Comparison of ENCODE assay signal across 22 cellular contexts in the genomic region with DNA sequence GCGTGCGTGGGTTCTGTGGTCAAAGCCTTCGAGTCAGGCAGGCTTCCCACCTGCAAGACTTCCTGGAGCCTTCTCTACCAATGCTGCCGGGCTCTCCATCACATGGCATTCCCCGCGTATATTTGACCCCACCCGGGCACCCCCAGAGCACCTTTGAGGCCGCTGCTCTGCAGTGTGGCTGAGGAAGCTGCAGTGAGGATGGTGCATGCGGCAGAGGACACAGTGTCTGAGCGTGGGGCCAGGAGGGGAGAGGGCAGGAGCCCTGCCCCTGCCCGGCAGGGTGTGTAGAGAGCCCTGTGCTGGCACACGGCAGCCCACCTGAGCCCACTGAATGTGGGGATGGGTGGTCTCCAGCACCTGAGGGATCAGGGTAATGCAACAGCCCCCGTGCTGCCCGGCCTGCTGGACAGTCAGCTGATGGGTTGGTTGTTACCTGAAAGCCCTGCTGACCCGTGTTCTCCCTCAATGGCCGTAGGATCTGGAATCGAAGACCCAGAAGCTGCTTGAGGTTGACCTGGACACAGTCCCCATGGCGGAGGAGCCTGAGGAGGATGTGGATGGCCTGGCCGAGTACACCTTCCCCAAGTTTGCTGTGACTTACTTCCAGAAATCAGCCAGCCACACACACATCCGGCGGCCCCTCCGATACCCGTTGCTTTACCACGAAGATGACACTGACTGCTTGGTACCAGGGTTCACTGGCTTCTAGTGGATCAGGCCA. TPM values are rescaled to one million over a fixed set of nuclear protein-coding genes. Genes with fewer than 3 reads are reported as not detected.
DNase-seq lines count a peak whose midpoint lies in the region; ATAC-seq and TF ChIP-seq lines count a peak whose summit lies in the region.
"Had no signal": no experiment of that assay in that cellular context is flagged by ENCODE, and none has a peak within 500 bp of the region (broad histone marks: within the 10 kb centered on the region; RNA-seq: fewer than 3 reads in every experiment).

No MANE protein-coding gene starts in this region.

- no peak overlapping the region for H2BK120ac ChIP-seq in IMR-90 (ENCODE audit: low read depth, low read length)

- H4K20me1 ChIP-seq in IMR-90 (ENCODE audit: insufficient read depth, low read length): no peaks in the 10 kb centered on the region
- H4K20me1 ChIP-seq in hepatocyte (ENCODE audit: insufficient read depth, poor library complexity, severe bottlenecking): no peaks in the 10 kb centered on the region
- H4K20me1 ChIP-seq in smooth muscle cell (ENCODE audit: low read depth): no peaks in the 10 kb centered on the region

- H3K27ac ChIP-seq in IMR-90 (ENCODE audit: insufficient read depth, low read length) (no peak overlapping the region), hepatocyte (no peak overlapping the region), uterus (no peak overlapping the region), smooth muscle cell (ENCODE audit: low read depth) (no peak overlapping the region)
- H3K27ac ChIP-seq: cardiac muscle cell, epithelial cell of prostate, pancreas had no signal

- no peaks in the 10 kb centered on the region for H3K27me3 Mint-ChIP-seq in osteocyte (ENCODE audit: unreplicated experiment)
- H3K27me3 Mint-ChIP-seq: stimulated activated naive B cell treated with anti-CD40 and anti-IgM and Interleukin-4, amounts not matched to agents 10 μg/mL and 1 μg/mL and 100 μg/mL, for 72 hours had no signal

- ATAC-seq in IMR-90 (ENCODE audit: low read depth): no peak
- ATAC-seq: pancreas; SK-N-SH treated with all-trans-retinoic acid at 6 μM for 48 hours; stimulated activated naive B cell treated with anti-CD40 and anti-IgM and Interleukin-4, amounts not matched to agents 10 μg/mL and 1 μg/mL and 100 μg/mL, for 72 hours had no signal

- H3K27me3 ChIP-seq in IMR-90 (ENCODE audit: control insufficient read depth, insufficient read depth, low read length) (peaks cover 19% of the 10 kb centered on the region), hepatocyte (no peaks in the 10 kb centered on the region), uterus (no peaks in the 10 kb centered on the region), smooth muscle cell (ENCODE audit: low read depth) (no peaks in the 10 kb centered on the region)
- H3K27me3 ChIP-seq: cardiac muscle cell, pancreas had no signal

- no peak overlapping the region for H3K56ac ChIP-seq in IMR-90 (ENCODE audit: extremely low read depth, insufficient read depth, low read length)

- H3K9me3 ChIP-seq in IMR-90 (ENCODE audit: control insufficient read depth, insufficient read depth, low read length) (peaks cover 21% of the 10 kb centered on the region), hepatocyte (ENCODE audit: low read depth) (no peaks in the 10 kb centered on the region), uterus (no peaks in the 10 kb centered on the region), smooth muscle cell (replicated peaks; ENCODE audit: low read depth) (no peaks in the 10 kb centered on the region)
- H3K9me3 ChIP-seq: pancreas had no signal

- no peak overlapping the region for H2BK20ac ChIP-seq in IMR-90 (ENCODE audit: low read depth, low read length)

- in situ Hi-C loops in IMR-90 (cut with MboI; ENCODE audit: low sequenced_read_pairs): no loop called here

- H2BK15ac ChIP-seq in IMR-90 (ENCODE audit: low read depth, low read length): no peak overlapping the region

- no peak overlapping the region for H3K27ac Mint-ChIP-seq in osteocyte (ENCODE audit: unreplicated experiment)
- H3K27ac Mint-ChIP-seq: stimulated activated naive B cell treated with anti-CD40 and anti-IgM and Interleukin-4, amounts not matched to agents 10 μg/mL and 1 μg/mL and 100 μg/mL, for 72 hours had no signal

- H3K4me3 ChIP-seq in IMR-90 (ENCODE audit: insufficient read depth, low read depth, low read length) (no peak overlapping the region), hepatocyte (no peak overlapping the region), uterus (no peak overlapping the region), smooth muscle cell (no peak overlapping the region)
- H3K4me3 ChIP-seq: cardiac muscle cell, pancreas had no signal

- peaks cover 13% of the 10 kb centered on the region for H3K9me3 Mint-ChIP-seq in osteocyte (ENCODE audit: unreplicated experiment)

- H3K36me3 Mint-ChIP-seq in osteocyte (ENCODE audit: unreplicated experiment): peaks cover 3% of the 10 kb centered on the region

- no peaks in the 10 kb centered on the region for H3K79me1 ChIP-seq in IMR-90 (ENCODE audit: low read depth in 1 of 2, low read length in 2 of 2)

- H3K9me1 ChIP-seq in IMR-90 (ENCODE audit: insufficient read depth, low read length): no peaks in the 10 kb centered on the region

- dilution Hi-C loops in IMR-90 (cut with HindIII; ENCODE audit: low sequenced_read_pairs, unreplicated experiment): no loop called here

- BruUV-seq in IMR-90 (replicated peaks; lab: Mats Ljungman, UMichigan): no TSS peak

- no peak overlapping the region for H3K23ac ChIP-seq in IMR-90 (ENCODE audit: low read depth, low read length)

- peaks cover 10% of the 10 kb centered on the region for H3K4me1 Mint-ChIP-seq in osteocyte (ENCODE audit: unreplicated experiment)

- H3K9me2 ChIP-seq in hepatocyte (replicated peaks; ENCODE audit: insufficient read depth): no peaks in the 10 kb centered on the region

- H3K9ac ChIP-seq in IMR-90 (ENCODE audit: low read depth, low read length) (no peak overlapping the region), smooth muscle cell (ENCODE audit: low read depth) (no peak overlapping the region)

- intact Hi-C loops in IMR-90 (cut with micrococcal nuclease): loop anchor here (2.0 kb wide), 1 partner anchor 14 kb away; no protein-coding TSS in a partner anchor
- intact Hi-C loops in uterus (cut with DNase I; ENCODE audit: low total_unique reads): no loop called here

- TF ChIP-seq POLR2A in IMR-90 (IDR thresholded peaks at IDR 0.05; ENCODE audit: low read depth, low read length) (no peak), uterus (IDR thresholded peaks at IDR 0.05) (no peak)

- H4K91ac ChIP-seq in IMR-90 (ENCODE audit: insufficient read depth, low read depth, low read length): no peak overlapping the region

- H3K36me3 ChIP-seq in IMR-90 (ENCODE audit: control insufficient read depth, insufficient read depth, low read length): no peaks in the 10 kb centered on the region
- no peaks in the 10 kb centered on the region for H3K36me3 ChIP-seq in hepatocyte (replicated peaks; ENCODE audit: insufficient read depth, low read depth)
- no peaks in the 10 kb centered on the region for H3K36me3 ChIP-seq in uterus
- H3K36me3 ChIP-seq in smooth muscle cell (ENCODE audit: low read depth): no peaks in the 10 kb centered on the region
- H3K36me3 ChIP-seq: cardiac muscle cell, pancreas had no signal

- H3K4me1 ChIP-seq in IMR-90 (ENCODE audit: control insufficient read depth, insufficient read depth, low read length) (no peaks in the 10 kb centered on the region), hepatocyte (ENCODE audit: insufficient read depth) (no peaks in the 10 kb centered on the region), uterus (no peaks in the 10 kb centered on the region), smooth muscle cell (ENCODE audit: low read depth) (no peaks in the 10 kb centered on the region)
- H3K4me1 ChIP-seq: pancreas had no signal

- DNase-seq in D341Med (ENCODE audit: low spot score) (peak; percentile 17), IMR-90 (no peak), hepatocyte (ENCODE audit: low spot score) (peak; percentile 1), osteocyte (ENCODE audit: extremely low spot score, unreplicated experiment) (peak; percentile 83), medulla oblongata (ENCODE audit: extremely low spot score) (no peak), uterus (no peak), SHP77 (lab: John Stamatoyannopoulos, UW) (no peak), smooth muscle cell (lab: John Stamatoyannopoulos, UW; ENCODE audit: unreplicated experiment) (no peak)
- DNase-seq: activated CD4-positive, CD25-positive, alpha-beta regulatory T cell; amygdala; foreskin fibroblast; NCI-H1105 treated with DMSO at 0.1 percent for 48 hours; NCI-H2081 treated with DMSO at 0.1 percent for 48 hours; stimulated activated naive B cell treated with anti-CD40 and anti-IgM and Interleukin-4, amounts not matched to agents 10 μg/mL and 1 μg/mL and 100 μg/mL, for 72 hours; T-helper 9 cell had no signal

- no peak overlapping the region for H2AK9ac ChIP-seq in IMR-90 (replicated peaks; ENCODE audit: low read depth, low read length, poor library complexity)

- H2BK5ac ChIP-seq in IMR-90 (ENCODE audit: low read depth, low read length, poor library complexity, severe bottlenecking): no peak overlapping the region

- H3K4me2 ChIP-seq in IMR-90 (ENCODE audit: low read depth, low read length): no peak overlapping the region
- H3K4me2 ChIP-seq in hepatocyte: no peak overlapping the region
- no peak overlapping the region for H3K4me2 ChIP-seq in smooth muscle cell

- no peak for TF ChIP-seq RAD21 in IMR-90 (IDR thresholded peaks at IDR 0.05; ENCODE audit: low read length)

- H2AK5ac ChIP-seq in IMR-90 (ENCODE audit: low read depth, low read length): no peak overlapping the region

- H2AFZ ChIP-seq in IMR-90 (replicated peaks; ENCODE audit: low read length, poor library complexity): peak overlapping the region; percentile 44
- H2AFZ ChIP-seq in hepatocyte: no peak overlapping the region
- H2AFZ ChIP-seq in smooth muscle cell (ENCODE audit: low read depth): no peak overlapping the region

- TF ChIP-seq CTCF in IMR-90 (conservative IDR thresholded peaks at IDR 0.05; ENCODE audit: low read depth, low read length) (no peak), hepatocyte (IDR thresholded peaks at IDR 0.05; ENCODE audit: poor library complexity) (no peak), osteocyte (IDR thresholded peaks at IDR 0.05) (no peak), uterus (IDR thresholded peaks at IDR 0.05) (no peak), smooth muscle cell (IDR thresholded peaks at IDR 0.05; ENCODE audit: borderline replicate concordance, insufficient read depth, poor library complexity, severe bottlenecking) (no peak)

- H4K8ac ChIP-seq in IMR-90 (ENCODE audit: low read depth in 2 of 2, low read length in 2 of 2): no peak overlapping the region

- H3K79me2 ChIP-seq in hepatocyte (no peaks in the 10 kb centered on the region), smooth muscle cell (ENCODE audit: low read depth) (no peaks in the 10 kb centered on the region)

- H3K4me3 Mint-ChIP-seq in osteocyte (ENCODE audit: unreplicated experiment): no peak overlapping the region
- H3K4me3 Mint-ChIP-seq: stimulated activated naive B cell treated with anti-CD40 and anti-IgM and Interleukin-4, amounts not matched to agents 10 μg/mL and 1 μg/mL and 100 μg/mL, for 72 hours had no signal

- H3K18ac ChIP-seq in IMR-90 (ENCODE audit: low read depth, low read length): no peak overlapping the region

- no peak overlapping the region for H4K5ac ChIP-seq in IMR-90 (ENCODE audit: low read depth, low read length)

- 75% methylated on average over 12 of the region's 24 CpGs; no CpG with 5 or more reads in 1 of the 2 experiments for WGBS in IMR-90 (ENCODE audit: extremely low coverage in 2 of 2, insufficient read length in 1 of 2), 2 experiments
- WGBS in hepatocyte (ENCODE audit: low lambda C conversion rate, missing lambda C conversion rate): 92% methylated on average over 23 of the region's 24 CpGs
- 97% methylated on average over 21 of the region's 24 CpGs for WGBS in smooth muscle cell (ENCODE audit: low lambda C conversion rate)

- no peak overlapping the region for H3K4ac ChIP-seq in IMR-90 (ENCODE audit: low read depth, low read length)

- POLR2A ChIA-PET in IMR-90 (lab: Charles Lee; ENCODE audit: unreplicated experiment): no interaction called here

- no peaks in the 10 kb centered on the region for H3F3A ChIP-seq in smooth muscle cell (ENCODE audit: low read depth)

- CTCF ChIA-PET in IMR-90 (lab: Yijun Ruan, JAX): no interaction called here

- no peak overlapping the region for H3K14ac ChIP-seq in IMR-90 (replicated peaks; ENCODE audit: low read depth, low read length)

RNA-seq across cellular contexts. Expression of a gene that starts 36.8 kb away (rescaled TPM):
- total RNA-seq in IMR-90 (2012; rRNA removed): not detected in 2 replicates
- not detected in 2 replicates for polyA plus RNA-seq in IMR-90 (2012; rRNA removed)
- not detected in 2 replicates for polyA plus RNA-seq in IMR-90 (2012; cell fraction: cytosol; rRNA removed)
- 0.04 TPM in 1 of 2 replicates, not detected in the other for polyA plus RNA-seq in IMR-90 (2012; cell fraction: nucleus; rRNA removed; ENCODE audit: low replicate concordance)
- total RNA-seq in hepatocyte: not detected in 2 replicates
- 0.39 TPM in 1 of 2 replicates, not detected in the other for polyA plus RNA-seq in hepatocyte
- not detected in 2 replicates for total RNA-seq in osteocyte
- under 1 TPM in 1 of 4 donors, not detected in 3; 0.41 TPM for total RNA-seq in uterus
- total RNA-seq in smooth muscle cell: not detected in 2 replicates
- not detected in 2 replicates for polyA plus RNA-seq in smooth muscle cell
- total RNA-seq: cardiac muscle cell, Daoy, dermis microvascular lymphatic vessel endothelial cell, NCI-H460, pancreas had no signal

Comparison
In these comparisons a context has a peak if more than half of its experiments do, and no peak if none do; other contexts are left out.
1. DNase-seq: peak in D341Med (single experiment), hepatocyte (single experiment) and osteocyte (single experiment); none in IMR-90 (single experiment), medulla oblongata (single experiment), uterus (0 of 2), SHP77 (0 of 2) and smooth muscle cell (single experiment).